ENCODE assay signal across 19 cellular contexts in genomic region chr17:78767806-78768205, GRCh38. TPM values are rescaled to one million over a fixed set of nuclear protein-coding genes. Genes with fewer than 3 reads are reported as not detected.
A peak's percentile ranks its signal among the peaks of the same experiment; 100 is the strongest.
DNase-seq lines count a peak whose midpoint lies in the region; ATAC-seq and TF ChIP-seq lines count a peak whose summit lies in the region.
"Had no signal": no experiment of that assay in that cellular context is flagged by ENCODE, and none has a peak within 500 bp of the region (broad histone marks: within the 10 kb centered on the region; RNA-seq: fewer than 3 reads in every experiment).

No MANE protein-coding gene starts in this region.

- peaks cover 81% of the 10 kb centered on the region for H3K4me1 ChIP-seq in left ventricle myocardium inferior
- H3K4me1 ChIP-seq: foreskin keratinocyte had no signal

- peak overlapping the region; percentile 10 for H3K27ac ChIP-seq in left ventricle myocardium inferior (replicated peaks)
- H3K27ac ChIP-seq: foreskin keratinocyte, right atrium auricular region, vagina had no signal

- no peaks in the 10 kb centered on the region for H3K36me3 ChIP-seq in left ventricle myocardium inferior
- H3K36me3 ChIP-seq: right atrium auricular region, vagina had no signal

- DNase-seq in left ventricle myocardium inferior (no peak), left ventricle myocardium superior (no peak), NCI-H2196 (lab: John Stamatoyannopoulos, UW; ENCODE audit: unreplicated experiment) (peak; percentile 64), myocyte (ENCODE audit: low read depth) (peak; percentile 53)
- DNase-seq in stimulated activated CD4-positive, alpha-beta T cell treated with anti-CD3 and anti-CD28 coated beads, Interleukin-2, amount 100 ng/mL, for 48 hours = no peak
- DNase-seq: ACHN; activated CD4-positive, alpha-beta memory T cell treated with anti-CD3 and anti-CD28 coated beads for 36 hours; activated naive CD4-positive, alpha-beta T cell; amygdala; DMS53; foreskin keratinocyte; hypothalamus; NCI-H2171 treated with DMSO at 0.1 percent for 48 hours had no signal

- no peaks in the 10 kb centered on the region for H3K9me3 ChIP-seq in left ventricle myocardium inferior (replicated peaks)
- H3K9me3 ChIP-seq: right atrium auricular region, vagina had no signal

- ATAC-seq in left ventricle myocardium superior (no peak), HG03095 (IDR thresholded peaks at IDR 0.05; ENCODE audit: unreplicated experiment) (no peak), HG02571 (IDR thresholded peaks at IDR 0.05; ENCODE audit: unreplicated experiment) (no peak), GM18861 (IDR thresholded peaks at IDR 0.05; ENCODE audit: unreplicated experiment) (no peak)
- ATAC-seq: foreskin keratinocyte, WTC11 had no signal

- no peak for TF ChIP-seq CTCF in left ventricle myocardium inferior (IDR thresholded peaks at IDR 0.05; ENCODE audit: borderline replicate concordance)

- no peak overlapping the region for H3K4me3 ChIP-seq in left ventricle myocardium inferior
- H3K4me3 ChIP-seq: right atrium auricular region, vagina had no signal

- no peaks in the 10 kb centered on the region for H3K27me3 ChIP-seq in left ventricle myocardium inferior (ENCODE audit: low read depth)
- H3K27me3 ChIP-seq: foreskin keratinocyte, right atrium auricular region, vagina had no signal

- intact Hi-C loops in left ventricle myocardium inferior (cut with micrococcal nuclease) (no loop called here), left ventricle myocardium superior (cut with micrococcal nuclease) (no loop called here)

RNA-seq across cellular contexts. Expression of gene CYTH1, which starts 14.3 kb away (rescaled TPM):
- total RNA-seq in left ventricle myocardium inferior (28.9 TPM), left ventricle myocardium superior (38.0 TPM), myocyte (35.9 and 43.0 TPM in 2 replicates)
- 28.9 TPM for polyA plus RNA-seq in myocyte (2012)

Comparison
In these comparisons a context has a peak if more than half of its experiments do, and no peak if none do; other contexts are left out.
1. DNase-seq: peak in NCI-H2196 (single experiment) and myocyte (single experiment); none in left ventricle myocardium inferior (single experiment), left ventricle myocardium superior (single experiment) and stimulated activated CD4-positive, alpha-beta T cell treated with anti-CD3 and anti-CD28 coated beads, Interleukin-2, amount 100 ng/mL, for 48 hours (0 of 2).